8 cellular contexts compared by ENCODE assay signal in genomic region chrX:13000311-13000811, GRCh38. TPM values are rescaled to one million over a fixed set of nuclear protein-coding genes. Genes with fewer than 3 reads are reported as not detected.
DNase-seq lines count a peak whose midpoint lies in the region; ATAC-seq and TF ChIP-seq lines count a peak whose summit lies in the region.

No MANE protein-coding gene starts in this region.

- peaks cover 30% of the 10 kb centered on the region for H3K4me1 ChIP-seq in PC-9 (replicated peaks; ENCODE audit: insufficient read depth)
- H3K4me1 ChIP-seq in upper lobe of right lung = peaks cover 15% of the 10 kb centered on the region

- H3K4me3 ChIP-seq in PC-9 (no peak overlapping the region), upper lobe of right lung (no peak overlapping the region)

- H4K20me1 ChIP-seq in PC-9 (ENCODE audit: insufficient read depth) = no peaks in the 10 kb centered on the region

- no peak overlapping the region for H3K4me2 ChIP-seq in PC-9

- H3K79me2 ChIP-seq in PC-9 (ENCODE audit: low read depth) = no peaks in the 10 kb centered on the region

- peak; percentile 51 for ATAC-seq in GM18867 (IDR thresholded peaks at IDR 0.05; ENCODE audit: unreplicated experiment)
- ATAC-seq in HG02623 (IDR thresholded peaks at IDR 0.05; ENCODE audit: unreplicated experiment) = peak; percentile 38
- ATAC-seq in left ventricle myocardium superior = peak; percentile 55
- ATAC-seq in upper lobe of right lung = peak; percentile 67
- ATAC-seq in GM18498 (IDR thresholded peaks at IDR 0.05; ENCODE audit: unreplicated experiment) = no peak
- no peak for ATAC-seq in HG03045 (IDR thresholded peaks at IDR 0.05; ENCODE audit: unreplicated experiment)

- H3K36me3 ChIP-seq in PC-9 (ENCODE audit: low read depth) (no peaks in the 10 kb centered on the region), upper lobe of right lung (no peaks in the 10 kb centered on the region)

- POLR2A ChIA-PET in PC-9 (lab: Charles Lee; ENCODE audit: unreplicated experiment) = interaction anchor here (0.6 to 0.7 kb wide), 2 partner anchors 22 to 53 kb away, joined by 3 to 5 read pairs; no protein-coding TSS in a partner anchor

- peaks cover 15% of the 10 kb centered on the region; the same call in 1 of the 2 replicates for H3F3A ChIP-seq in PC-9 (ENCODE audit: insufficient read depth, low read depth)

- H3K27me3 ChIP-seq in PC-9 (ENCODE audit: insufficient read depth, low read depth) = no peaks in the 10 kb centered on the region
- no peaks in the 10 kb centered on the region for H3K27me3 ChIP-seq in upper lobe of right lung

- no TSS peak for BruUV-seq in PC-9 (replicated peaks; lab: Mats Ljungman, UMichigan)

- DNase-seq in PC-9 = no peak
- no peak for DNase-seq in left ventricle myocardium superior
- DNase-seq in upper lobe of right lung = no peak
- DNase-seq in NCI-H2196 treated with DMSO at 0.1 percent for 48 hours (lab: John Stamatoyannopoulos, UW; ENCODE audit: unreplicated experiment) = no peak

- H3K9me2 ChIP-seq in PC-9 (ENCODE audit: insufficient read depth) = no peaks in the 10 kb centered on the region

- TF ChIP-seq CTCF in PC-9 (conservative IDR thresholded peaks at IDR 0.05) (no peak), upper lobe of right lung (IDR thresholded peaks at IDR 0.05) (no peak)

- H3K9me3 ChIP-seq in PC-9 (ENCODE audit: insufficient read depth, low read depth) (no peaks in the 10 kb centered on the region), upper lobe of right lung (no peaks in the 10 kb centered on the region)

- CTCF ChIA-PET in PC-9 (lab: Charles Lee) = no interaction called here

- 0 out of 2 replicates have a peak overlapping the region, but pooled peaks have one; percentile 29 for H3K27ac ChIP-seq in PC-9
- H3K27ac ChIP-seq in upper lobe of right lung = peak overlapping the region; percentile 77

- no peak overlapping the region for H2AFZ ChIP-seq in PC-9

- intact Hi-C loops in PC-9 (cut with micrococcal nuclease; ENCODE audit: unreplicated experiment) = no loop called here
- intact Hi-C loops in left ventricle myocardium superior (cut with micrococcal nuclease) = no loop called here
- intact Hi-C loops in upper lobe of right lung (cut with DNase I) = no loop called here

RNA-seq across cellular contexts. Expression of gene TMSB4X, which starts 25.5 kb away (rescaled TPM):
- total RNA-seq in PC-9 (2021) = 2,589 and 3,588 TPM in 2 replicates
- 942 TPM for total RNA-seq in left ventricle myocardium superior
- total RNA-seq in upper lobe of right lung = 4,663 TPM

RNA-seq across cellular contexts. Expression of gene FAM9C, which starts 44.1 kb away (rescaled TPM):
- total RNA-seq in PC-9 (2021) (not detected in 2 replicates), left ventricle myocardium superior (1.2 TPM), upper lobe of right lung (not detected)

Comparison
In these comparisons a context has a peak if more than half of its experiments do, and no peak if none do; other contexts are left out.
1. ATAC-seq: peak in GM18867 (single experiment), HG02623 (single experiment), left ventricle myocardium superior (single experiment) and upper lobe of right lung (single experiment); none in GM18498 (single experiment) and HG03045 (single experiment).